8 cellular contexts compared by ENCODE assay signal in genomic region chr5:145937432-145938250, GRCh38. TPM values are rescaled to one million over a fixed set of nuclear protein-coding genes. Genes with fewer than 3 reads are reported as not detected.
DNase-seq lines count a peak whose midpoint lies in the region; ATAC-seq, FAIRE-seq and TF ChIP-seq lines count a peak whose summit lies in the region.

No MANE protein-coding gene starts in this region.

- H4K20me1 ChIP-seq in astrocyte (ENCODE audit: insufficient read depth, low read length): no peaks in the 10 kb centered on the region

- no peaks in the 10 kb centered on the region for H3K9me3 ChIP-seq in astrocyte (ENCODE audit: insufficient read depth, low read depth, low read length)
- H3K9me3 ChIP-seq in mesodermal cell (ENCODE audit: control insufficient read depth, low read length): no peaks in the 10 kb centered on the region

- peak overlapping the region; percentile 79 for H3K27ac ChIP-seq in astrocyte (ENCODE audit: low read depth, low read length)
- peak overlapping the region; percentile 86 for H3K27ac ChIP-seq in mesodermal cell (ENCODE audit: low read depth, low read length, severe bottlenecking)

- no peaks in the 10 kb centered on the region for H3K27me3 ChIP-seq in astrocyte (ENCODE audit: insufficient read depth, low read length)

- peak overlapping the region; percentile 87 for H3K4me3 Mint-ChIP-seq in astrocyte (ENCODE audit: unreplicated experiment)
- no peak overlapping the region for H3K4me3 Mint-ChIP-seq in chondrocyte (ENCODE audit: unreplicated experiment)

- FAIRE-seq in astrocyte (lab: Jason Lieb, UNC): no peak

- peak; percentile 70 for DNase-seq in EL
- peak; percentile 79 for DNase-seq in astrocyte (ENCODE audit: low read depth)
- DNase-seq in Kasumi-1 (lab: John Stamatoyannopoulos, UW): no peak
- no peak for DNase-seq in chondrocyte (ENCODE audit: low spot score)
- no peak for DNase-seq in GOT3 (lab: John Stamatoyannopoulos, UW)

- H3K36me3 Mint-ChIP-seq in astrocyte (ENCODE audit: low read depth, unreplicated experiment) (peaks cover 2% of the 10 kb centered on the region), chondrocyte (ENCODE audit: low read depth) (no peaks in the 10 kb centered on the region)

- H3K4me1 Mint-ChIP-seq in astrocyte (ENCODE audit: low read depth, unreplicated experiment) (peaks cover 65% of the 10 kb centered on the region), chondrocyte (ENCODE audit: low read depth) (peaks cover 35% of the 10 kb centered on the region)

- H2AFZ ChIP-seq in astrocyte (ENCODE audit: low read depth, low read length): no peak overlapping the region

- H3K4me2 ChIP-seq in astrocyte (ENCODE audit: low read length): peak overlapping the region; percentile 91

- H3K4me3 ChIP-seq in astrocyte (ENCODE audit: insufficient read depth, low read depth, low read length) (peak overlapping the region; percentile 65), mesodermal cell (ENCODE audit: extremely low read depth, insufficient read depth, low read length, poor library complexity, severe bottlenecking) (peak overlapping the region; percentile 43)

- ATAC-seq in HG02852 (IDR thresholded peaks at IDR 0.05; ENCODE audit: unreplicated experiment) (peak; percentile 70), GM19452 (IDR thresholded peaks at IDR 0.05; ENCODE audit: unreplicated experiment) (no peak)

- no peaks in the 10 kb centered on the region for H3K36me3 ChIP-seq in astrocyte (ENCODE audit: insufficient read depth, low read length)
- H3K36me3 ChIP-seq in mesodermal cell (ENCODE audit: control insufficient read depth, insufficient read depth, low read length): no peaks in the 10 kb centered on the region

- 57 to 62% methylated on average over 18 to 20 of the region's 23 CpGs for WGBS in mesodermal cell (ENCODE audit: insufficient coverage in 2 of 2), 2 experiments

- peaks cover 62% of the 10 kb centered on the region for H3K4me1 ChIP-seq in astrocyte (ENCODE audit: insufficient read depth, low read length)
- peaks cover 48% of the 10 kb centered on the region for H3K4me1 ChIP-seq in mesodermal cell (ENCODE audit: control insufficient read depth, insufficient read depth, low read length, poor library complexity, severe bottlenecking)

- H3K27me3 Mint-ChIP-seq in astrocyte (ENCODE audit: low read depth, unreplicated experiment) (no peaks in the 10 kb centered on the region), chondrocyte (ENCODE audit: low read depth) (no peaks in the 10 kb centered on the region)

- peak overlapping the region; percentile 92 for H3K27ac Mint-ChIP-seq in astrocyte (ENCODE audit: unreplicated experiment)
- H3K27ac Mint-ChIP-seq in chondrocyte (ENCODE audit: unreplicated experiment): no peak overlapping the region

- no peak for TF ChIP-seq CTCF in astrocyte (IDR thresholded peaks at IDR 0.05; ENCODE audit: insufficient read depth, low read depth, low read length)
- no peak for TF ChIP-seq CTCF in chondrocyte (IDR thresholded peaks at IDR 0.05)

- no peaks in the 10 kb centered on the region for H3K9me3 Mint-ChIP-seq in astrocyte (ENCODE audit: unreplicated experiment)
- no peaks in the 10 kb centered on the region for H3K9me3 Mint-ChIP-seq in chondrocyte (ENCODE audit: low read depth)

- peaks cover 47% of the 10 kb centered on the region for H3K79me2 ChIP-seq in astrocyte (ENCODE audit: insufficient read depth, low read length)

- peak overlapping the region; percentile 81 for H3K9ac ChIP-seq in astrocyte (ENCODE audit: low read length)

RNA-seq across cellular contexts. Expression of gene SH3RF2, which starts 1.3 kb away (rescaled TPM):
- total RNA-seq in astrocyte (8.6 and 12.3 TPM in 2 replicates), chondrocyte (0.33 to 0.42 TPM (median 0.39 TPM) in 3 replicates)
- 5.5 TPM for polyA plus RNA-seq in mesodermal cell (2013, experiment 1 of 2)
- polyA plus RNA-seq in mesodermal cell (2013, experiment 2 of 2): 9.5 TPM

Comparison
In these comparisons a context has a peak if more than half of its experiments do, and no peak if none do; other contexts are left out.
1. DNase-seq: peak in EL (single experiment) and astrocyte (single experiment); none in Kasumi-1 (0 of 2), chondrocyte (single experiment) and GOT3 (single experiment).